8 cellular contexts compared by ENCODE assay signal in genomic region chr21:45309069-45309521, GRCh38. TPM values are rescaled to one million over a fixed set of nuclear protein-coding genes. Genes with fewer than 3 reads are reported as not detected.
DNase-seq lines count a peak whose midpoint lies in the region; ATAC-seq, FAIRE-seq and TF ChIP-seq lines count a peak whose summit lies in the region.

No MANE protein-coding gene starts in this region.

- intact Hi-C loops in breast epithelium (cut with DNase I; ENCODE audit: low total_unique reads): no loop called here

- H3K27ac ChIP-seq in A549 (peak overlapping the region; percentile 69 to 85), breast epithelium (peak overlapping the region; percentile 60 to 90)

- WGBS in A549 (ENCODE audit: missing lambda C conversion rate): 16% methylated on average over 7 of the region's 10 CpGs

- ATAC-seq in A549 (peak; percentile 89 to 94), GM18498 (IDR thresholded peaks at IDR 0.05; ENCODE audit: unreplicated experiment) (no peak)

- peak; percentile 28 to 57; a peak in 3 of 5 replicates for TF ChIP-seq RAD21 in A549 (conservative IDR thresholded peaks at IDR 0.05 in 1 of 2, IDR thresholded peaks at IDR 0.05 in 1 of 2)

- CTCF ChIA-PET in A549 (lab: Yijun Ruan, JAX): interaction anchor here (0.6 to 2.2 kb wide), 22 partner anchors 9 to 336 kb away, joined by 3 to 15 read pairs (median 4); no protein-coding TSS in a partner anchor

- H3K36me3 ChIP-seq in breast epithelium (no peaks in the 10 kb centered on the region), kidney epithelial cell (ENCODE audit: control insufficient read depth, insufficient read depth, low read length) (no peaks in the 10 kb centered on the region)

- peak; percentile 57; the same call in 2 of the 3 replicates for TF ChIP-seq CTCF in A549 (IDR thresholded peaks at IDR 0.05)
- TF ChIP-seq CTCF in breast epithelium (IDR thresholded peaks at IDR 0.05): no peak
- TF ChIP-seq CTCF in kidney epithelial cell (IDR thresholded peaks at IDR 0.05; ENCODE audit: insufficient read depth, low read length, poor library complexity, severe bottlenecking): peak; percentile 90

- DNase-seq in A549 (ENCODE audit: low read depth in 1 of 2, low spot score in 1 of 2) (peak; percentile 42 to 55), H4 (ENCODE audit: low spot score) (peak; percentile 78), SK-N-DZ (ENCODE audit: low spot score) (peak; percentile 51), breast epithelium (ENCODE audit: low spot score in 2 of 2) (no peak), kidney epithelial cell (ENCODE audit: low read depth) (no peak), GM12892 (ENCODE audit: insufficient read length) (no peak)
- peak; percentile 34 for DNase-seq in stimulated activated CD4-positive, alpha-beta T cell treated with anti-CD3 and anti-CD28 coated beads, Interleukin-4, amount 100 ng/mL, for 24 hours

- H3K4me1 ChIP-seq in A549 (peaks cover 19% of the 10 kb centered on the region), breast epithelium (peaks cover 3 to 5% of the 10 kb centered on the region in 2 donors)

- TF ChIP-seq EP300 in A549 (IDR thresholded peaks at IDR 0.05): no peak

- no peak for FAIRE-seq in A549 (lab: Jason Lieb, UNC)
- FAIRE-seq in GM12892 (lab: Jason Lieb, UNC): no peak

- H3K4me3 ChIP-seq in A549 (no peak overlapping the region), breast epithelium (no peak overlapping the region), kidney epithelial cell (ENCODE audit: low read depth, low read length) (no peak overlapping the region)

- TF ChIP-seq POLR2A in A549 (IDR thresholded peaks at IDR 0.05; ENCODE audit: low read length): no peak
- no peak for TF ChIP-seq POLR2A in breast epithelium (IDR thresholded peaks at IDR 0.05)
- TF ChIP-seq POLR2A in GM12892 (IDR thresholded peaks at IDR 0.05; ENCODE audit: low read depth, low read length): no peak

- H3K9me3 ChIP-seq in A549: no peaks in the 10 kb centered on the region; the same call in 2 of the 3 replicates
- H3K9me3 ChIP-seq in breast epithelium: no peaks in the 10 kb centered on the region

- peak overlapping the region; percentile 42 for H3K4me2 ChIP-seq in A549

- POLR2A ChIA-PET in A549 (lab: Yijun Ruan, JAX): interaction anchor here (0.9 to 1.5 kb wide), 3 partner anchors 14 to 58 kb away, joined by 3 to 5 read pairs (median 3); partner anchors contain the start of gene POFUT2

- H3K27me3 ChIP-seq in breast epithelium (no peaks in the 10 kb centered on the region), kidney epithelial cell (ENCODE audit: control insufficient read depth, insufficient read depth, low read length) (no peaks in the 10 kb centered on the region)

TF ChIP-seq in A549, 52 proteins besides CTCF, POLR2A, EP300 and RAD21:
- TF ChIP-seq FOSL2 (IDR thresholded peaks at IDR 0.05) (no peak), FOSL2 (CRISPR knock-in tag; IDR thresholded peaks at IDR 0.05) (peak; percentile 60), SMC3 (IDR thresholded peaks at IDR 0.05) (peak; percentile 48), FOSB (CRISPR knock-in tag; IDR thresholded peaks at IDR 0.05) (no peak), ATOH8 (CRISPR knock-in tag; IDR thresholded peaks at IDR 0.05; ENCODE audit: low read depth) (no peak), USF2 (IDR thresholded peaks at IDR 0.05) (no peak), RARB (CRISPR knock-in tag; IDR thresholded peaks at IDR 0.05) (no peak), HOXA7 (CRISPR knock-in tag; IDR thresholded peaks at IDR 0.05) (no peak), MYC (IDR thresholded peaks at IDR 0.05; ENCODE audit: borderline replicate concordance, low read length) (no peak), RFX5 (IDR thresholded peaks at IDR 0.05) (no peak), PHF8 (IDR thresholded peaks at IDR 0.05; ENCODE audit: borderline replicate concordance, low read depth) (no peak)
- TF ChIP-seq, protein P1, sequence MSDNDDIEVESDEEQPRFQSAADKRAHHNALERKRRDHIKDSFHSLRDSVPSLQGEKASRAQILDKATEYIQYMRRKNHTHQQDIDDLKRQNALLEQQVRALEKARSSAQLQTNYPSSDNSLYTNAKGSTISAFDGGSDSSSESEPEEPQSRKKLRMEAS (IDR thresholded peaks at IDR 0.05): peak; percentile 48; the same call in 1 of the 2 replicates

RNA-seq across cellular contexts. Expression of gene POFUT2, which starts 21.4 kb away (rescaled TPM):
- polyA plus RNA-seq in A549 (2011; rRNA removed) (10.5 and 10.7 TPM in 2 replicates), A549 (2017; fragmentation: RNase III; extraction: RNeasy Plus Mini Kit Qiagen cat#74134 plus additional on column Dnase treatment) (14.7 to 16.6 TPM (median 16.1 TPM) in 3 replicates)
- polyA plus RNA-seq in A549 (2012; cell fraction: cytosol; rRNA removed): 10.3 and 12.3 TPM in 2 replicates
- polyA plus RNA-seq in A549 (2012; cell fraction: nucleus; rRNA removed): 53.6 and 61.8 TPM in 2 replicates
- 6.4 and 11.6 TPM in 2 replicates for polyA minus RNA-seq in A549 (2011; rRNA and poly(A)+ RNA removed)
- 27.7 and 28.7 TPM in 2 replicates for total RNA-seq in H4 (2014; rRNA removed; shearing (Covaris generic))
- 13.5 and 16.8 TPM in 2 replicates for polyA plus RNA-seq in SK-N-DZ (2014; cell fraction: cytosol; rRNA removed)
- 68.2 and 72.8 TPM in 2 replicates for polyA plus RNA-seq in SK-N-DZ (2014; cell fraction: nucleus; rRNA removed)
- total RNA-seq in breast epithelium (10 to 100 TPM; 20.0 to 22.9 (median 22.1) TPM), kidney epithelial cell (22.5 and 38.3 TPM in 2 replicates)
- 8.8 TPM for polyA plus RNA-seq in GM12892 (2012; ENCODE audit: missing spikeins)

Comparison
In these comparisons a context has a peak if more than half of its experiments do, and no peak if none do; other contexts are left out.
1. DNase-seq: peak in A549 (2 of 2), H4 (single experiment), SK-N-DZ (single experiment) and stimulated activated CD4-positive, alpha-beta T cell treated with anti-CD3 and anti-CD28 coated beads, Interleukin-4, amount 100 ng/mL, for 24 hours (single experiment); none in breast epithelium (0 of 2), kidney epithelial cell (single experiment) and GM12892 (single experiment).
2. CTCF ChIP-seq: peak in A549 (single experiment) and kidney epithelial cell (single experiment); none in breast epithelium (0 of 3).